2 cellular contexts compared by ENCODE assay signal in the genomic region with DNA sequence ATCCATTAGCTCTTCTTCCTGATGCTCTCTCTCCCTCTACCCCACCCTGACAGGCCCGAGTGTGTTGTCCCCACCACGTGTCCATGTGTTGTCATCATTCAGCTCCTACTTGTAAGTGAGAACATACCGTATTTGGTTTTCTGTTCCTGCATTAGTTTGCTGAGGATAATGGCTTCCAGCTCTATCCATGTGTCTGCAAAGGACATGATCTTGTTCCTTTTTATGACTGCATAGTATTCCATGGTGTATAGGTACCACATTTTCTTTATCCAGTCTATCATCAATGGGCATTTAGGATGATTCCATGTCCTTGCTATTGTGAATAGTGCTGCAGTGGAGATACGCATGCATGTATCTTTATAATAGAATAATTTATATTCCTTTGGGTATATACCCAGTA. TPM values are rescaled to one million over a fixed set of nuclear protein-coding genes. Genes with fewer than 3 reads are reported as not detected.
A peak's percentile ranks its signal among the peaks of the same experiment; 100 is the strongest.
DNase-seq lines count a peak whose midpoint lies in the region; ATAC-seq, FAIRE-seq and TF ChIP-seq lines count a peak whose summit lies in the region.
"Not testable (repeated sequence)": the region's sequence is repeated elsewhere in the genome, so short reads cannot be mapped to it uniquely, and the experiment has no call there.

No MANE protein-coding gene starts in this region.

- H3K27me3 ChIP-seq in K562 (ENCODE audit: control insufficient read depth in 2 of 2, insufficient read depth in 2 of 2, low read length in 2 of 2); HepG2 (ENCODE audit: control insufficient read depth in 1 of 2, insufficient read depth in 2 of 2, low read length in 2 of 2): not testable (repeated sequence)

- H3K9me3 ChIP-seq in K562 (replicated peaks; ENCODE audit: control insufficient read depth, insufficient read depth, low read depth, low read length); HepG2 (ENCODE audit: low read length): not testable (repeated sequence)

- not testable (repeated sequence) for TF ChIP-seq EP300 in K562 (IDR thresholded peaks at IDR 0.05; ENCODE audit: low read length); HepG2 (IDR thresholded peaks at IDR 0.05; ENCODE audit: low read depth in 2 of 2, low read length in 2 of 2); HepG2 (CRISPR knock-in tag; IDR thresholded peaks at IDR 0.05; ENCODE audit: borderline replicate concordance)

- not testable (repeated sequence) for TF ChIP-seq POLR2A in K562 (conservative IDR thresholded peaks at IDR 0.05); HepG2 (IDR thresholded peaks at IDR 0.05; ENCODE audit: insufficient read depth in 1 of 2, low read depth in 2 of 2, low read length in 2 of 2)

- H2AFZ ChIP-seq in K562 (ENCODE audit: low read depth, low read length); HepG2 (ENCODE audit: low read length): not testable (repeated sequence)

- POLR2A ChIA-PET in K562 (lab: Yijun Ruan, JAX) = interaction anchor here (0.6 kb wide), 1 partner anchor 389 kb away, joined by 3 read pairs; no protein-coding TSS in a partner anchor
- POLR2A ChIA-PET in HepG2 (lab: Yijun Ruan, JAX) = not testable (repeated sequence)

- not testable (repeated sequence) for TF ChIP-seq CTCF in K562 (IDR thresholded peaks at IDR 0.05 in 2 of 3, conservative IDR thresholded peaks at IDR 0.05 in 1 of 3; ENCODE audit: insufficient read depth in 2 of 3, low read depth in 1 of 3, low read length in 3 of 3); HepG2 (CRISPR knock-in tag; IDR thresholded peaks at IDR 0.05)

- WGBS in K562 (ENCODE audit: insufficient coverage, low coverage, missing lambda C conversion rate) = 13% methylated on average over 4 of the region's 4 CpGs
- WGBS in HepG2 (ENCODE audit: low lambda C conversion rate) = 87% methylated on average over 4 of the region's 4 CpGs

- in situ Hi-C loops in K562 (cut with MboI); HepG2 (cut with HindIII; ENCODE audit: extremely low pct_ligation_motif_present, low pct_unique_long_range_greater_than_20kb): not testable (repeated sequence)

- CTCF ChIA-PET in K562 (lab: Yijun Ruan, JAX; ENCODE audit: low intra/inter-chr PET ratio); HepG2 (lab: Yijun Ruan, JAX; ENCODE audit: low intra/inter-chr PET ratio, low total read pairs): not testable (repeated sequence)

- H3K4me3 ChIP-seq in K562; HepG2 (replicated peaks in 1 of 3; ENCODE audit: insufficient read depth in 1 of 3, low read depth in 2 of 3, low read length in 3 of 3): not testable (repeated sequence)

- not testable (repeated sequence) for H3K36me3 ChIP-seq in K562 (ENCODE audit: control insufficient read depth, insufficient read depth, low read length); HepG2 (replicated peaks in 1 of 2; ENCODE audit: control insufficient read depth in 1 of 2, insufficient read depth in 2 of 2, low read length in 2 of 2)

- H3K9me1 ChIP-seq in K562 (ENCODE audit: control insufficient read depth, insufficient read depth, low read length) = not testable (repeated sequence)

- H3K4me1 ChIP-seq in K562 (replicated peaks in 1 of 2; ENCODE audit: control insufficient read depth in 2 of 2, insufficient read depth in 2 of 2, low read length in 2 of 2); HepG2 (ENCODE audit: insufficient read depth, low read length): not testable (repeated sequence)

- BruUV-seq in K562 (replicated peaks; lab: Mats Ljungman, UMichigan); HepG2 (replicated peaks; lab: Mats Ljungman, UMichigan): not testable (repeated sequence)

- not testable (repeated sequence) for H3K9ac ChIP-seq in K562 (ENCODE audit: insufficient read depth in 1 of 2, low read depth in 2 of 2, low read length in 2 of 2); HepG2 (ENCODE audit: insufficient read depth, low read depth, low read length)

- intact Hi-C loops in K562 (cut with micrococcal nuclease) = loop anchor here (10.0 kb wide), 1 partner anchor 232 kb away; no protein-coding TSS in a partner anchor
- intact Hi-C loops in HepG2 (cut with micrococcal nuclease; ENCODE audit: unreplicated experiment) = not testable (repeated sequence)

- not testable (repeated sequence) for H3K4me2 ChIP-seq in K562 (ENCODE audit: insufficient read depth, low read length); HepG2 (ENCODE audit: low read depth, low read length)

- FAIRE-seq in K562 (lab: Jason Lieb, UNC); HepG2 (lab: Jason Lieb, UNC): not testable (repeated sequence)

- H4K20me1 ChIP-seq in K562 (replicated peaks; ENCODE audit: control insufficient read depth, insufficient read depth, low read length); HepG2 (ENCODE audit: insufficient read depth, low read length): not testable (repeated sequence)

- not testable (repeated sequence) for H3K27ac ChIP-seq in K562 (ENCODE audit: extremely low read depth, low read depth, low read length); HepG2 (ENCODE audit: extremely low read length, insufficient read depth, low read length)

- not testable (repeated sequence) for TF ChIP-seq RAD21 in K562 (CRISPR knock-in tag; conservative IDR thresholded peaks at IDR 0.05 in 1 of 2, IDR thresholded peaks at IDR 0.05 in 1 of 2); HepG2 (CRISPR knock-in tag; IDR thresholded peaks at IDR 0.05)

- not testable (repeated sequence) for ATAC-seq in K562, HepG2

- H3K79me2 ChIP-seq in K562 (ENCODE audit: control insufficient read depth, insufficient read depth, low read length); HepG2 (ENCODE audit: insufficient read depth, low read length): not testable (repeated sequence)

- DNase-seq in K562 (ENCODE audit: extremely low read depth in 1 of 4, low spot score in 3 of 4); HepG2 (ENCODE audit: low spot score): not testable (repeated sequence)

TF ChIP-seq in K562, 482 proteins besides CTCF, POLR2A, EP300 and RAD21:
- TF ChIP-seq ZNF146 (CRISPR knock-in tag; IDR thresholded peaks at IDR 0.05; ENCODE audit: unreplicated experiment) = peak; percentile 90

TF ChIP-seq in HepG2, 621 proteins besides CTCF, POLR2A, EP300 and RAD21:
- TF ChIP-seq ZNF7 (CRISPR knock-in tag; IDR thresholded peaks at IDR 0.05) = peak; percentile 59

RNA-seq across cellular contexts. Expression of a gene that starts 44.7 kb away (rescaled TPM):
- 11.0 and 32.0 TPM in 2 replicates for total RNA-seq in K562 (2011; cell fraction: chromatin; rRNA removed; ENCODE audit: low replicate concordance)
- total RNA-seq in K562 (2011; cell fraction: nucleolus; rRNA removed) = 9.7 and 10.3 TPM in 2 replicates
- total RNA-seq in K562 (2011; cell fraction: nucleoplasm; rRNA removed) = 13.9 and 24.1 TPM in 2 replicates
- 11.9 and 17.8 TPM in 2 replicates for total RNA-seq in K562 (2014; rRNA removed)
- 38.8 and 47.6 TPM in 2 replicates for total RNA-seq in K562 (2014; rRNA removed; fragmentation: Illumina TruSeq; extraction: Trizol)
- total RNA-seq in K562 (2015; rRNA removed; fragmentation: Illumina TruSeq; extraction: Trizol) = 30.9 and 32.1 TPM in 2 replicates
- total RNA-seq in K562 (2021) = 28.5 and 33.0 TPM in 2 replicates
- polyA plus RNA-seq in K562 (2011; rRNA removed) = 47.2 and 56.8 TPM in 2 replicates
- 9.6 and 24.1 TPM in 2 replicates for polyA plus RNA-seq in K562 (2011; cell fraction: cytosol; rRNA removed)
- polyA plus RNA-seq in K562 (2011; cell fraction: nucleus; rRNA removed) = 6.4 and 10.8 TPM in 2 replicates
- polyA plus RNA-seq in K562 (2012) = 20.4 and 29.5 TPM in 2 replicates
- 28.7 and 37.3 TPM in 2 replicates for polyA plus RNA-seq in K562 (2014; fragmentation: Illumina TruSeq; extraction: Trizol)
- 10 to 100 TPM; 87.0 to 87.9 TPM for polyA plus RNA-seq in K562 (2014; fragmentation: Nextera tagmentation; extraction: Ambion mirVana)
- polyA plus RNA-seq in K562 (2014; rRNA removed) = 26.0 and 30.0 TPM in 2 replicates
- 41.9 and 45.6 TPM in 2 replicates for polyA minus RNA-seq in K562 (2011; rRNA and poly(A)+ RNA removed)
- 9.2 and 13.8 TPM in 2 replicates for polyA minus RNA-seq in K562 (2011; cell fraction: cytosol; rRNA and poly(A)+ RNA removed)
- polyA minus RNA-seq in K562 (2011; cell fraction: nucleus; rRNA and poly(A)+ RNA removed) = 7.0 and 10.2 TPM in 2 replicates
- 28.6 and 42.0 TPM in 2 replicates for total RNA-seq in HepG2 (2016; rRNA removed; fragmentation: Illumina TruSeq; extraction: Trizol)
- total RNA-seq in HepG2 (2016; cell fraction: cytosol; rRNA removed; fragmentation: Illumina TruSeq; extraction: Trizol; ENCODE audit: low read depth) = 5.6 and 7.9 TPM in 2 replicates
- 27.9 and 47.6 TPM in 2 replicates for total RNA-seq in HepG2 (2016; cell fraction: insoluble cytoplasmic fraction; rRNA removed; fragmentation: Illumina TruSeq; extraction: Trizol)
- total RNA-seq in HepG2 (2016; cell fraction: membrane; rRNA removed; fragmentation: Illumina TruSeq; extraction: Trizol) = 14.2 and 16.6 TPM in 2 replicates
- total RNA-seq in HepG2 (2016; cell fraction: nucleus; rRNA removed; fragmentation: Illumina TruSeq; extraction: Trizol) = 10.3 and 11.5 TPM in 2 replicates
- polyA plus RNA-seq in HepG2 (2011; rRNA removed) = 9.4 and 13.6 TPM in 2 replicates
- 5.2 and 7.7 TPM in 2 replicates for polyA plus RNA-seq in HepG2 (2011; cell fraction: cytosol; rRNA removed)
- 1.6 and 1.7 TPM in 2 replicates for polyA plus RNA-seq in HepG2 (2011; cell fraction: nucleus; rRNA removed)
- 9.3 and 10.7 TPM in 2 replicates for polyA plus RNA-seq in HepG2 (2012)
- 5.3 and 8.1 TPM in 2 replicates for polyA plus RNA-seq in HepG2 (2016; cell fraction: cytosol; fragmentation: Illumina TruSeq; extraction: Trizol; ENCODE audit: low read depth)
- polyA plus RNA-seq in HepG2 (2016; cell fraction: insoluble cytoplasmic fraction; fragmentation: Illumina TruSeq; extraction: Trizol; ENCODE audit: low read depth) = 47.7 and 48.3 TPM in 2 replicates
- polyA plus RNA-seq in HepG2 (2016; cell fraction: membrane; fragmentation: Illumina TruSeq; extraction: Trizol; ENCODE audit: low read depth) = 10.6 and 11.9 TPM in 2 replicates
- 16.8 and 18.8 TPM in 2 replicates for polyA plus RNA-seq in HepG2 (2016; cell fraction: nucleus; fragmentation: Illumina TruSeq; extraction: Trizol; ENCODE audit: insufficient read depth, low read depth)
- polyA minus RNA-seq in HepG2 (2011; rRNA and poly(A)+ RNA removed; ENCODE audit: low replicate concordance) = 9.8 and 17.0 TPM in 2 replicates
- 7.9 and 9.6 TPM in 2 replicates for polyA minus RNA-seq in HepG2 (2011; cell fraction: cytosol; rRNA and poly(A)+ RNA removed)
- polyA minus RNA-seq in HepG2 (2011; cell fraction: nucleus; rRNA and poly(A)+ RNA removed) = 6.8 and 7.8 TPM in 2 replicates
